Comparison of ENCODE assay signal across 9 cellular contexts in the genomic region with DNA sequence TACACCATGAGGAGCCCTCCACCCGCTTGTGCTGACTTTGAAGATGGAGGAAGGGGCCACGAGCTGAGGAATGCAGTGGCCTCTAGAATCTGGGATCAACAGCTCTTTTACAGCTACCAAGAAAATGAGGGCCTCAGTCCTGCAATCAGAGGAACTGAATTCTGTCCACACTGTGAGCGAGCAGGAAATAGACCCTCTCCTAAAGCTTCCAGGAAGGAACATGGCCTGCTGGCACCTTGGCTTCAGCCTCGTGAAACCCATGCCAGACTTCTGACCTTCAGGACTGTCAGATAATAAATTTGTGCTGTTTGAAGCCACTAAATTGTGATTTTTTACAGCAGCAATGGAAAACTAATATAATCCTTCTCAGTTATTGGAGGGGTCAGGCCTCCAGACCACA.
"Had no signal": no experiment of that assay in that cellular context is flagged by ENCODE, and none has a peak within 500 bp of the region (broad histone marks: within the 10 kb centered on the region; RNA-seq: fewer than 3 reads in every experiment).

No MANE protein-coding gene starts in this region.

- FAIRE-seq: H1, H54 had no signal

- DNase-seq: GM23248, GOT3, H7, H9, HCEC 1CT, HFFc6 had no signal

- H3K27ac Mint-ChIP-seq: HFFc6 had no signal

- H3K9me3 Mint-ChIP-seq: GM23338, H9, HFFc6 had no signal

- H3K4me3 Mint-ChIP-seq: GM23338, H9, HFFc6 had no signal
